In the genomic region with DNA sequence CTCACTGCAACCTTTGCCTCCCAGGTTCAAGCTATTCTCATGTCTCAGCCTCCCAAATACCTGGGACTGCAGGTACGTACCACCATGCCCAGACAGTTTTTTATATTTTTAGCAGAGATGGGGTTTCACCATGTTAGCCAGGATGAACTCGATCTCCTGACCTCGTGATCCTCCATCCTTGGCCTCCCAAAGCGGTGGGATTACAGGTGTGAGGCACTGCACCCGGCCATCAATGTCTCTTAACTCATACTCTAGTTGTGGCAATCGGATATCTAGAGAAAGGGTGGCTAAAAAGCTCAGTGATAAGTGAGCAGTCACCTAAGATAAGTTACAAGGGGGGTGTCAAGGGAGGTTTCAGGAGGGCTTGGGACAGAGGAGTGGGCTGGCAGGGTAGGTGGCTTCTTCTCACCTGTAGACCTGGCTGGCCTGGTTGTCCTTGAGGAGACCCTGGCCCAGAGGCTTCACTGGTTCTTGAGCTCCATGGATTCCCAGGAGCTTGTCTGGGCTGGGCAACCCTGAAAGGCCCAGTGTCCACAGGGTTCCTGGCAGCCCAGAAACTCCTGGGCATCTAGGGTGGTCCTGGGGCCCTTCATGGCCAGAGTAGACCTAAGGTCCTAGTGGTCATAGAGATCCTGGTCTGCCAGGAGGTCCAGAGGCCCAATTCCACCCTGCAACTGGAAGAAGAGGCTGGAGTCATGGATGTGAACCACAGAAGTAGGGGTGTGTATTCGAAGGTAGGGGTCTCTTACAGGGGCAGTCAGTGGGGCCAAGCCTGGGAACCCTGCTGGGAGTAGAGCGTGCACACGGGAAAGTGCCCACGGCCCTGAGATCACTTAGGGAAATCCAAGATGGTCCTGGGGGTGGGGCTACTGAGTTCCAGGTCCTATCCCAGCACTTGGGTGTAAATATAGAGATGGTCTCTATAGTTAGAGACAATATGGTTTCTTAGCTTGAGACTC, we compare ENCODE assay signal across 12 cellular contexts.
"Had no signal": no experiment of that assay in that cellular context is flagged by ENCODE, and none has a peak within 500 bp of the region (broad histone marks: within the 10 kb centered on the region; RNA-seq: fewer than 3 reads in every experiment).

No MANE protein-coding gene starts in this region.

- H3K9me3 Mint-ChIP-seq: activated CD8-positive, alpha-beta T cell treated with anti-CD3 and anti-CD28 coated beads for 36 hours; activated naive CD4-positive, alpha-beta T cell treated with anti-CD3 and anti-CD28 coated beads, Interleukin-2, amount 50 U/mL, for 24 hours; natural killer cell; T-helper 2 cell treated with Interferon-gamma antibody and Interleukin-4, amounts not matched to agents 5 μg/mL and 100 μg/mL, for 36 hours had no signal

- H3K36me3 Mint-ChIP-seq: activated naive CD4-positive, alpha-beta T cell treated with anti-CD3 and anti-CD28 coated beads, Interleukin-2, amount 50 U/mL, for 24 hours; natural killer cell had no signal

- H3K27me3 Mint-ChIP-seq: activated CD8-positive, alpha-beta T cell treated with anti-CD3 and anti-CD28 coated beads for 36 hours; activated naive CD4-positive, alpha-beta T cell treated with anti-CD3 and anti-CD28 coated beads, Interleukin-2, amount 50 U/mL, for 24 hours had no signal

- H3K27ac Mint-ChIP-seq: activated CD8-positive, alpha-beta T cell treated with anti-CD3 and anti-CD28 coated beads for 36 hours; activated naive CD4-positive, alpha-beta T cell treated with anti-CD3 and anti-CD28 coated beads, Interleukin-2, amount 50 U/mL, for 24 hours; endodermal cell; natural killer cell had no signal

- ATAC-seq: activated CD8-positive, alpha-beta T cell treated with anti-CD3 and anti-CD28 coated beads for 36 hours; left cardiac atrium; lower lobe of right lung; natural killer cell had no signal

- H3K4me3 Mint-ChIP-seq: activated CD8-positive, alpha-beta T cell treated with anti-CD3 and anti-CD28 coated beads for 36 hours; activated naive CD4-positive, alpha-beta T cell treated with anti-CD3 and anti-CD28 coated beads, Interleukin-2, amount 50 U/mL, for 24 hours; endodermal cell; natural killer cell; T-helper 2 cell treated with Interferon-gamma antibody and Interleukin-4, amounts not matched to agents 5 μg/mL and 100 μg/mL, for 36 hours had no signal

- DNase-seq: activated CD4-positive, alpha-beta T cell treated with anti-CD3 and anti-CD28 coated beads for 4 hours; activated CD8-positive, alpha-beta T cell treated with anti-CD3 and anti-CD28 coated beads for 36 hours; activated gamma-delta T cell; amygdala; endodermal cell; foreskin fibroblast; left cardiac atrium; lower lobe of right lung; natural killer cell; Right ventricle myocardium superior had no signal
